Comparison of ENCODE assay signal across 8 cellular contexts in the genomic region with DNA sequence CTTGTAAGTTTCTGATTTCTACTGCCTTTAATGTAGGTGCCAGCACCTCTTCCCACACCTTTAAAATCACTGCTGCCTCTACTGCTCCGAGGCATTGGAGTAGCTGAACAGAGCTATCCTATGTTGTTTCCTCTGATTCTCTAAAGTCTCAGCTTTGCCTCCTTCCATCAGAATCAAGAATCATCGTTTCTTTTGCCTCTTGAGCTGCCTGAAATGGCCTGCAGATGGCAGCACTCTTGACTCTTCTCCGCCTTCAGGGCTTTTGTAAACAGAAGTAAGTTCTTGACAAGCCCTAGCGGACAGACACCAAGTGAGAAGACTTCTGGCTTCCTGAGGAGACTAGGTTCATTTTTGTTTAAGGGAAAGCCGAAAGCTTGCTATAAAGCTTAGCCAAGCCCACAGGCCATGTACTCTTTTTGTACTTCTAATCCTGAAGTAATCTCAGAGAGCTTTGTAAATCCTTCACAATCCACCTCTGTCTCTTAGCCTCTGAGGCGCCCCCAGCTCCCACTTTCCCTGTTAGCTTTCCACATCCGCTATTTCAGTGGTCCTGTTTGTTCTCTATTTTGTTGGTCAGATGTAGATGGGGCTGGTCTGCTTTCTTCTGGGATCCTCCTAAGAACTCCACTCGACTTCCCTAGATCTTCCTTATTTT. TPM values are rescaled to one million over a fixed set of nuclear protein-coding genes. Genes with fewer than 3 reads are reported as not detected.
A peak's percentile ranks its signal among the peaks of the same experiment; 100 is the strongest.
DNase-seq lines count a peak whose midpoint lies in the region; ATAC-seq and TF ChIP-seq lines count a peak whose summit lies in the region.

No MANE protein-coding gene starts in this region.

- DNase-seq in CD14-positive monocyte (ENCODE audit: low spot score) (peak; percentile 53), activated T-cell treated with anti-CD3 and anti-CD28 coated beads for 1 hour (ENCODE audit: low read depth) (peak; percentile 49), fibroblast of gingiva (ENCODE audit: low read depth) (peak; percentile 68), neural crest cell (ENCODE audit: low read depth, low spot score) (peak; percentile 60), substantia nigra (lab: John Stamatoyannopoulos, UW) (peak in 36 of 49 donors; percentile 0 to 59 (median 21))

- H4K20me1 ChIP-seq in OCI-LY3 (ENCODE audit: insufficient read depth, low read length), result no peaks in the 10 kb centered on the region

- H3K4me1 Mint-ChIP-seq in CD14-positive monocyte (peaks cover 19% of the 10 kb centered on the region), neural crest cell (peaks cover 3% of the 10 kb centered on the region)

- H3K27ac Mint-ChIP-seq in CD14-positive monocyte (peak overlapping the region in 1 of 7 donors; percentile 20), neural crest cell (ENCODE audit: unreplicated experiment) (peak overlapping the region; percentile 52)

- H3K9ac ChIP-seq in OCI-LY3 (ENCODE audit: low read length), result no peak overlapping the region

- H3K27ac ChIP-seq in OCI-LY3 (ENCODE audit: low read length), result no peak overlapping the region
- no peak overlapping the region for H3K27ac ChIP-seq in substantia nigra (ENCODE audit: low read depth, low read length, poor library complexity, severe bottlenecking)

- H3K4me1 ChIP-seq in OCI-LY3 (ENCODE audit: low read length), result peaks cover 7% of the 10 kb centered on the region

- intact Hi-C loops in CD14-positive monocyte (cut with micrococcal nuclease), result loop anchor here in 1 of 2 donors (10.0 kb wide), 1 partner anchor 634 kb away; no protein-coding TSS in a partner anchor

- H2AFZ ChIP-seq in OCI-LY3 (ENCODE audit: low read depth, low read length), result no peak overlapping the region

- peaks cover 0 to 3% (median 1%) of the 10 kb centered on the region in 3 donors for H3K27me3 Mint-ChIP-seq in CD14-positive monocyte (ENCODE audit: low read depth in 3 of 3)
- H3K27me3 Mint-ChIP-seq in neural crest cell (ENCODE audit: low read depth), result no peaks in the 10 kb centered on the region

- H3K9me3 ChIP-seq in OCI-LY3 (ENCODE audit: insufficient read depth, low read length), result no peaks in the 10 kb centered on the region

- no peak overlapping the region for H3K4me3 Mint-ChIP-seq in CD14-positive monocyte
- H3K4me3 Mint-ChIP-seq in neural crest cell, result no peak overlapping the region

- TF ChIP-seq CTCF in CD14-positive monocyte (IDR thresholded peaks at IDR 0.05) (peak; percentile 84), OCI-LY3 (IDR thresholded peaks at IDR 0.05; ENCODE audit: low read depth, low read length) (peak; percentile 93), neural crest cell (conservative IDR thresholded peaks at IDR 0.05) (peak; percentile 76)

- H3K4me2 ChIP-seq in OCI-LY3 (ENCODE audit: low read length), result peak overlapping the region; percentile 28; the same call in 1 of the 2 replicates

- H3K4me3 ChIP-seq in OCI-LY3 (ENCODE audit: low read length), result no peak overlapping the region

- no peaks in the 10 kb centered on the region for H3K36me3 ChIP-seq in OCI-LY3 (replicated peaks; ENCODE audit: low read depth, low read length)

- H3K79me2 ChIP-seq in OCI-LY3 (ENCODE audit: low read length), result no peaks in the 10 kb centered on the region

- ATAC-seq in GM19023 (IDR thresholded peaks at IDR 0.05; ENCODE audit: unreplicated experiment) (peak; percentile 95), HG03135 (IDR thresholded peaks at IDR 0.05; ENCODE audit: unreplicated experiment) (peak; percentile 97)

- H3K9me3 Mint-ChIP-seq in CD14-positive monocyte (peaks cover 3 to 17% (median 6%) of the 10 kb centered on the region in 7 donors), neural crest cell (peaks cover 27% of the 10 kb centered on the region)

- peaks cover 0 to 3% of the 10 kb centered on the region in 2 donors for H3K36me3 Mint-ChIP-seq in CD14-positive monocyte
- H3K36me3 Mint-ChIP-seq in neural crest cell (ENCODE audit: low read depth), result peaks cover 58% of the 10 kb centered on the region

- H3K27me3 ChIP-seq in OCI-LY3 (ENCODE audit: low read depth, low read length), result no peaks in the 10 kb centered on the region

RNA-seq across cellular contexts. Expression of a gene that starts 48.4 kb away (rescaled TPM):
- 10 to 100 TPM in 1 of 2 donors, 1 to 10 TPM in 1; 5.0 to 11.2 TPM for polyA plus RNA-seq in CD14-positive monocyte
- 59.1 and 63.0 TPM in 2 replicates for total RNA-seq in neural crest cell

RNA-seq across cellular contexts. Expression of a gene that starts 58.1 kb away (rescaled TPM):
- polyA plus RNA-seq in CD14-positive monocyte, result not detected
- 0.23 TPM in 1 of 2 replicates, not detected in the other for total RNA-seq in neural crest cell
